Comparison of ENCODE assay signal across 1 cellular context in the genomic region with DNA sequence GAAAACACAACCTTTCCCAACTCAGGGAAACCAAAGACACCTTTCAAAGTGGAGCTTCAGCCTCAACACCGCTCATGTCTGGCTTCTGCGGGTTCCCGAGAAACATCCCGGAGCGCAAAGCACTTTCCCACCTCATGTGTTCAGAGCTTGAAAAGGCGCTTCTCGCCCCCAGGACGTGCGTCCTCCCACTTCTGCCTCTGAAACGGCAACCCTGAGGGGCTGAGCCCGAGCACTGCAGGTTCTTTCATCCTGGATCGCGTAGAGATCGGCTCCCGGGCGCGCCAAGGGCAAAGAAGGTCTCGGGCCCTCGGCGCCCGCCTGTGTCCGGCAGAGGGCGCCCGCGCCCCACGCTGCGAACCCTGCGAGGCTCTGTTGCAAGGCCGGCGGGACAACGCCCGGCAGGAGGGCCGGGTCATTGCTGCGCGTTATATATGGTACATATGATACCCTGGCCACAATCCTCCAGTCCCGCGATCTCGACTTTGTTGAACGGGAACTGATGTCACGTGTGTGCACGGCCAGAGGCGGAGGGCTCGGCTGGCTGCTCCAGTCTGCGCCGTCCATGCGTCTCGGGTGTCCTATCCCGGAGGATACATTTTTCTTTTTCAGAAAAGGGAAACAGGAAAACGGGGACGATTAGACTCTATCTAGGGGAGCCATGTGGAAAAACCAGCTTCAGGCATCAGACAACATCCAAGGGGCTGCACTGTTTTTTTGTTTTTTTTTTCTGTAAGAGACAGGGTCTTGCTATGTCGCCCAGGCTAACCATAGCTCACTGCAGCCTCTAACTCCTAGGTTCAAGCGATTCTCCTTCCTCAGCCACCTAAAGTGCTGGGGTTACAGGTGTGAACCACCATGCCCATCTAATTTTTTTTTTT.
TF ChIP-seq lines count a peak whose summit lies in the region.

No MANE protein-coding gene starts in this region.

TF ChIP-seq in PFSK-1, 5 proteins besides CTCF, POLR2A, EP300 and RAD21:
- TF ChIP-seq, protein P1, sequence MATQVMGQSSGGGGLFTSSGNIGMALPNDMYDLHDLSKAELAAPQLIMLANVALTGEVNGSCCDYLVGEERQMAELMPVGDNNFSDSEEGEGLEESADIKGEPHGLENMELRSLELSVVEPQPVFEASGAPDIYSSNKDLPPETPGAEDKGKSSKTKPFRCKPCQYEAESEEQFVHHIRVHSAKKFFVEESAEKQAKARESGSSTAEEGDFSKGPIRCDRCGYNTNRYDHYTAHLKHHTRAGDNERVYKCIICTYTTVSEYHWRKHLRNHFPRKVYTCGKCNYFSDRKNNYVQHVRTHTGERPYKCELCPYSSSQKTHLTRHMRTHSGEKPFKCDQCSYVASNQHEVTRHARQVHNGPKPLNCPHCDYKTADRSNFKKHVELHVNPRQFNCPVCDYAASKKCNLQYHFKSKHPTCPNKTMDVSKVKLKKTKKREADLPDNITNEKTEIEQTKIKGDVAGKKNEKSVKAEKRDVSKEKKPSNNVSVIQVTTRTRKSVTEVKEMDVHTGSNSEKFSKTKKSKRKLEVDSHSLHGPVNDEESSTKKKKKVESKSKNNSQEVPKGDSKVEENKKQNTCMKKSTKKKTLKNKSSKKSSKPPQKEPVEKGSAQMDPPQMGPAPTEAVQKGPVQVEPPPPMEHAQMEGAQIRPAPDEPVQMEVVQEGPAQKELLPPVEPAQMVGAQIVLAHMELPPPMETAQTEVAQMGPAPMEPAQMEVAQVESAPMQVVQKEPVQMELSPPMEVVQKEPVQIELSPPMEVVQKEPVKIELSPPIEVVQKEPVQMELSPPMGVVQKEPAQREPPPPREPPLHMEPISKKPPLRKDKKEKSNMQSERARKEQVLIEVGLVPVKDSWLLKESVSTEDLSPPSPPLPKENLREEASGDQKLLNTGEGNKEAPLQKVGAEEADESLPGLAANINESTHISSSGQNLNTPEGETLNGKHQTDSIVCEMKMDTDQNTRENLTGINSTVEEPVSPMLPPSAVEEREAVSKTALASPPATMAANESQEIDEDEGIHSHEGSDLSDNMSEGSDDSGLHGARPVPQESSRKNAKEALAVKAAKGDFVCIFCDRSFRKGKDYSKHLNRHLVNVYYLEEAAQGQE (IDR thresholded peaks at IDR 0.05; ENCODE audit: insufficient read depth in 1 of 2, low read depth in 2 of 2, low read length in 2 of 2): 0 out of 4 replicates have a peak, but pooled peaks of 1 of the 2 experiments have one; percentile 20
- 0 out of 2 replicates have a peak, but pooled peaks have one; percentile 36 for TF ChIP-seq TAF1 (IDR thresholded peaks at IDR 0.05; ENCODE audit: borderline replicate concordance, insufficient read depth, low read length)
- peak; percentile 74 for TF ChIP-seq POLR2AphosphoS5 (IDR thresholded peaks at IDR 0.05; ENCODE audit: low read depth, low read length)
- no peak for TF ChIP-seq SIN3A (IDR thresholded peaks at IDR 0.05; ENCODE audit: borderline replicate concordance, insufficient read depth, low read length)
- peak; percentile 72 for TF ChIP-seq FOXP2 (optimal IDR thresholded peaks at IDR 0.05; ENCODE audit: borderline replicate concordance, extremely low read depth, extremely low read length, insufficient read depth)
